In genomic region chr2:166360906-166361305, GRCh38 we compare ENCODE assay signal across 4 cellular contexts.
TF ChIP-seq lines count a peak whose summit lies in the region.

No MANE protein-coding gene starts in this region.

TF ChIP-seq in SK-N-SH, 30 proteins besides CTCF, POLR2A, EP300 and RAD21 (continues in another document):
- no peak for TF ChIP-seq GABPA (IDR thresholded peaks at IDR 0.05; ENCODE audit: low read depth)
- TF ChIP-seq NRF1 (IDR thresholded peaks at IDR 0.05; ENCODE audit: low read depth, low read length) = no peak
- no peak for TF ChIP-seq JUND (IDR thresholded peaks at IDR 0.05)
- no peak for TF ChIP-seq CHD2 (IDR thresholded peaks at IDR 0.05; ENCODE audit: low read length, partially characterized antibody)
- TF ChIP-seq MEF2A (IDR thresholded peaks at IDR 0.05; ENCODE audit: borderline replicate concordance, low read depth) = no peak
- TF ChIP-seq MXI1 (IDR thresholded peaks at IDR 0.05; ENCODE audit: low read depth, low read length) = no peak
- no peak for TF ChIP-seq TEAD4 (IDR thresholded peaks at IDR 0.05; ENCODE audit: borderline replicate concordance, insufficient read depth)
- no peak for TF ChIP-seq SIN3A (IDR thresholded peaks at IDR 0.05; ENCODE audit: borderline replicate concordance, low read depth, low read length)
- TF ChIP-seq PBX3 (IDR thresholded peaks at IDR 0.05) = no peak
- TF ChIP-seq USF1 (IDR thresholded peaks at IDR 0.05; ENCODE audit: borderline replicate concordance, low read depth) = no peak
- TF ChIP-seq FOSL2 (IDR thresholded peaks at IDR 0.05; ENCODE audit: borderline replicate concordance, low read depth) = no peak
- TF ChIP-seq GATA2 (CRISPR knock-in tag; IDR thresholded peaks at IDR 0.05) = no peak
- no peak for TF ChIP-seq TCF12 (IDR thresholded peaks at IDR 0.05)
- no peak for TF ChIP-seq ELF1 (IDR thresholded peaks at IDR 0.05)
- TF ChIP-seq ZBTB33 (IDR thresholded peaks at IDR 0.05; ENCODE audit: borderline replicate concordance, low read depth) = no peak

TF ChIP-seq in SK-N-SH treated with all-trans-retinoic acid at 6 μM for 48 hours, 23 proteins besides CTCF, POLR2A, EP300 and RAD21 (continues in another document):
- TF ChIP-seq ZFP3 (CRISPR knock-in tag; IDR thresholded peaks at IDR 0.05) (no peak), CSRNP3 (CRISPR knock-in tag; IDR thresholded peaks at IDR 0.05) (no peak), PATZ1 (CRISPR knock-in tag; IDR thresholded peaks at IDR 0.05; ENCODE audit: borderline replicate concordance) (no peak), CREB5 (CRISPR knock-in tag; IDR thresholded peaks at IDR 0.05; ENCODE audit: low read depth) (no peak), ZNF565 (CRISPR knock-in tag; conservative IDR thresholded peaks at IDR 0.05; ENCODE audit: low read depth) (no peak), ZC3H10 (CRISPR knock-in tag; IDR thresholded peaks at IDR 0.05) (no peak), TOX (CRISPR knock-in tag; IDR thresholded peaks at IDR 0.05; ENCODE audit: borderline replicate concordance) (no peak), BACH2 (CRISPR knock-in tag; IDR thresholded peaks at IDR 0.05; ENCODE audit: borderline replicate concordance) (no peak)

TF ChIP-seq in IMR-90, 13 proteins besides CTCF, POLR2A, EP300 and RAD21:
- no peak for TF ChIP-seq RCOR1 (IDR thresholded peaks at IDR 0.05; ENCODE audit: insufficient replicate concordance, low read length)
- no peak for TF ChIP-seq RFX5 (IDR thresholded peaks at IDR 0.05; ENCODE audit: low read depth, low read length)
- no peak for TF ChIP-seq SMC3 (IDR thresholded peaks at IDR 0.05; ENCODE audit: low read depth, low read length)
- no peak for TF ChIP-seq BHLHE40 (IDR thresholded peaks at IDR 0.05; ENCODE audit: low read depth, low read length)
- TF ChIP-seq FOS (IDR thresholded peaks at IDR 0.05; ENCODE audit: low read depth, low read length) = no peak
- no peak for TF ChIP-seq MAZ (IDR thresholded peaks at IDR 0.05; ENCODE audit: borderline replicate concordance, low read depth, low read length)
- TF ChIP-seq NFE2L2 (IDR thresholded peaks at IDR 0.05; ENCODE audit: low read depth, low read length) = no peak
- no peak for TF ChIP-seq ELK1 (IDR thresholded peaks at IDR 0.05; ENCODE audit: borderline replicate concordance, low read depth, low read length)
- no peak for TF ChIP-seq MAFK (IDR thresholded peaks at IDR 0.05; ENCODE audit: low read depth, low read length)
- no peak for TF ChIP-seq MXI1 (IDR thresholded peaks at IDR 0.05; ENCODE audit: borderline replicate concordance, low read depth, low read length)
- TF ChIP-seq CHD1 (IDR thresholded peaks at IDR 0.05; ENCODE audit: low read depth, low read length) = no peak
- TF ChIP-seq CEBPB (IDR thresholded peaks at IDR 0.05; ENCODE audit: low read depth, low read length) = no peak
- no peak for TF ChIP-seq USF2 (IDR thresholded peaks at IDR 0.05; ENCODE audit: low read depth, low read length)

TF ChIP-seq in K562, 482 proteins besides CTCF, POLR2A, EP300 and RAD21:
- TF ChIP-seq ZNF583 (CRISPR knock-in tag; IDR thresholded peaks at IDR 0.05) (no peak), ZNF23 (CRISPR knock-in tag; IDR thresholded peaks at IDR 0.05) (no peak), ZNF384 (IDR thresholded peaks at IDR 0.05; ENCODE audit: low read depth, low read length) (no peak), KAT8 (IDR thresholded peaks at IDR 0.05; ENCODE audit: low read depth) (no peak), RHOXF2B (CRISPR knock-in tag; conservative IDR thresholded peaks at IDR 0.05) (no peak), GTF2A2 (tag; IDR thresholded peaks at IDR 0.05) (no peak), RBM22 (IDR thresholded peaks at IDR 0.05; ENCODE audit: low read depth, low read length, poor library complexity, severe bottlenecking) (no peak), ZNF445 (CRISPR knock-in tag; IDR thresholded peaks at IDR 0.05; ENCODE audit: low read depth) (no peak), MXI1 (IDR thresholded peaks at IDR 0.05; ENCODE audit: low read depth, low read length) (no peak), ATF4 (CRISPR knock-in tag; IDR thresholded peaks at IDR 0.05) (no peak), MEF2A (IDR thresholded peaks at IDR 0.05; ENCODE audit: control insufficient read depth, low read depth, low read length) (no peak), TSHZ1 (CRISPR knock-in tag; IDR thresholded peaks at IDR 0.05) (no peak), CEBPG (CRISPR knock-in tag; IDR thresholded peaks at IDR 0.05) (no peak), CEBPG (tag; conservative IDR thresholded peaks at IDR 0.05 in 1 of 2, IDR thresholded peaks at IDR 0.05 in 1 of 2) (no peak)
